24 cellular contexts compared by ENCODE assay signal in the genomic region with DNA sequence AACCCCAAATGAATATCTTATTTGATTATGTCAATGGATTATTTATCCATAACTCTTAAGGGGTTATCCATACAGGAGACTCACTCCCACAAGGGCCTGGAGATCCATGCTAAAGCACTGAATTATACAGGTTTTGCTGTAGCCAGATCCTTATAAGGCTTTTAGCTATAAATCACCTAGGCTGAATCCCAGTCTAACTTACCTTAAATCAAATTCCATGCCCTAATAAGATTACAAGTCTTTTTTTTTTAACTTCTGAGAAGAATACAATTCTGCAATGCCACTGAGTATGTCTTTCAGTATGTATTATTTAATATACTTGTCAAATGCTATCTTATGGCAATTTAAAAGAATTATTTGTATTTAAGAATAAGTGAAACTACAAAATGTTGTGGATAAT.
"Had no signal": no experiment of that assay in that cellular context is flagged by ENCODE, and none has a peak within 500 bp of the region (broad histone marks: within the 10 kb centered on the region; RNA-seq: fewer than 3 reads in every experiment).

No MANE protein-coding gene starts in this region.

- H3K27ac ChIP-seq: neural progenitor cell, ovary, parathyroid adenoma, psoas muscle, right lobe of liver, sigmoid colon, stomach, thoracic aorta, thyroid gland, tibial nerve, upper lobe of left lung, vagina had no signal

- H3K9me3 ChIP-seq: ovary, psoas muscle, right lobe of liver, sigmoid colon, stomach, thoracic aorta, thyroid gland, tibial nerve, upper lobe of left lung, vagina had no signal

- H3K9ac ChIP-seq: neural progenitor cell, parathyroid adenoma had no signal

- H3K27me3 ChIP-seq: neural progenitor cell, ovary, right lobe of liver, sigmoid colon, stomach, thyroid gland, tibial nerve, upper lobe of left lung, vagina had no signal

- H3K4me1 ChIP-seq: parathyroid adenoma, psoas muscle, right lobe of liver, sigmoid colon, stomach, thyroid gland, tibial nerve, upper lobe of left lung, vagina had no signal

- DNase-seq: occipital lobe; ovary; posterior cingulate gyrus; psoas muscle; right cardiac atrium; right lobe of liver; sigmoid colon; small intestine; stimulated activated CD4-positive, alpha-beta T cell treated with anti-CD3 and anti-CD28 coated beads, Interleukin-15, amount 100 ng/mL, for 24 hours; stimulated activated CD4-positive, alpha-beta T cell treated with anti-CD3 and anti-CD28 coated beads, Interleukin-2, amount 100 ng/mL, for 24 hours; stimulated activated CD4-positive, alpha-beta T cell treated with anti-CD3 and anti-CD28 coated beads, Interleukin-2, amount 100 ng/mL, for 48 hours; stimulated activated CD4-positive, alpha-beta T cell treated with anti-CD3 and anti-CD28 coated beads, Interleukin-4, amount 100 ng/mL, for 24 hours; stimulated activated naive B cell treated with anti-CD40 and anti-IgM and Interleukin-4, amounts not matched to agents 10 μg/mL and 1 μg/mL and 100 μg/mL, for 72 hours; stimulated activated naive CD4-positive, alpha-beta T cell treated with Interleukin-2 at 50 U/mL for 16 hours; stomach; thyroid gland; trophoblast cell had no signal

- H3K4me3 ChIP-seq: neural progenitor cell, ovary, psoas muscle, right lobe of liver, sigmoid colon, stomach, thoracic aorta, thyroid gland, tibial nerve, upper lobe of left lung, vagina had no signal

- H3K36me3 ChIP-seq: neural progenitor cell, ovary, right lobe of liver had no signal

- H3K79me2 ChIP-seq: parathyroid adenoma had no signal

- H3K4me2 ChIP-seq: neural progenitor cell had no signal

- H2AFZ ChIP-seq: neural progenitor cell, parathyroid adenoma had no signal

- ATAC-seq: psoas muscle; right cardiac atrium; right lobe of liver; stimulated activated effector memory CD8-positive, alpha-beta T cell treated with anti-CD3 and anti-CD28 coated beads, Interleukin-12 subunit alpha, Interleukin-12 subunit beta, amount 100 ng/mL, for 72 hours; stimulated activated naive B cell treated with anti-CD40 and anti-IgM and Interleukin-4, amounts not matched to agents 10 μg/mL and 1 μg/mL and 100 μg/mL, for 72 hours had no signal
